In genomic region chr6:84222426-84222825, GRCh38 we compare ENCODE assay signal across 30 cellular contexts.
DNase-seq lines count a peak whose midpoint lies in the region; ATAC-seq, FAIRE-seq and TF ChIP-seq lines count a peak whose summit lies in the region.
"Had no signal": no experiment of that assay in that cellular context is flagged by ENCODE, and none has a peak within 500 bp of the region (broad histone marks: within the 10 kb centered on the region; RNA-seq: fewer than 3 reads in every experiment).

No MANE protein-coding gene starts in this region.

- ATAC-seq in HG02678 (IDR thresholded peaks at IDR 0.05; ENCODE audit: unreplicated experiment) = peak; percentile 49
- ATAC-seq in HG02870 (IDR thresholded peaks at IDR 0.05; ENCODE audit: unreplicated experiment) = no peak
- no peak for ATAC-seq in GM18868 (IDR thresholded peaks at IDR 0.05; ENCODE audit: unreplicated experiment)
- ATAC-seq: activated CD8-positive, alpha-beta memory T cell treated with anti-CD3 and anti-CD28 coated beads, Interleukin-2, amount 10 ng/mL, durations not matched to agents 7 days and 5 days; activated naive CD4-positive, alpha-beta T cell treated with anti-CD3 and anti-CD28 coated beads, Interleukin-2, amount 50 U/mL, for 72 hours; naive thymus-derived CD8-positive, alpha-beta T cell had no signal

- H4K20me1 ChIP-seq in Loucy (ENCODE audit: insufficient read depth, low read length, poor library complexity, severe bottlenecking) = no peaks in the 10 kb centered on the region

- no peak for TF ChIP-seq CTCF in Loucy (conservative IDR thresholded peaks at IDR 0.05; ENCODE audit: low read length)

- peaks cover 27% of the 10 kb centered on the region for H3K4me1 ChIP-seq in Loucy (ENCODE audit: insufficient read depth, low read length, poor library complexity, severe bottlenecking)

- no peaks in the 10 kb centered on the region for H3K79me2 ChIP-seq in Loucy (ENCODE audit: insufficient read depth, low read length)

- no peak overlapping the region for H3K4me3 ChIP-seq in Loucy (ENCODE audit: low read length, poor library complexity, severe bottlenecking)
- H3K4me3 ChIP-seq: dorsolateral prefrontal cortex, upper lobe of left lung had no signal

- no peaks in the 10 kb centered on the region for H3K9me3 ChIP-seq in Loucy (ENCODE audit: insufficient read depth, low read depth, low read length)
- H3K9me3 ChIP-seq: upper lobe of left lung had no signal

- H3K9me2 ChIP-seq in Loucy (replicated peaks; ENCODE audit: low read depth, low read length) = no peaks in the 10 kb centered on the region

- no peak overlapping the region for H2AFZ ChIP-seq in Loucy (ENCODE audit: low read length)

- H3K9ac ChIP-seq in Loucy (ENCODE audit: low read depth, low read length, poor library complexity, severe bottlenecking) = no peak overlapping the region

- H3K4me2 ChIP-seq in Loucy (ENCODE audit: low read depth, low read length, poor library complexity, severe bottlenecking) = peak overlapping the region; percentile 1

- FAIRE-seq in GM18507 (lab: Jason Lieb, UNC) (peak; percentile 45), GM19239 (lab: Jason Lieb, UNC) (peak; percentile 71)
- FAIRE-seq: A204.1, endothelial cell of umbilical vein, G401.6, keratinocyte had no signal

- no peaks in the 10 kb centered on the region for H3K36me3 ChIP-seq in Loucy (ENCODE audit: insufficient read depth, low read length)

- DNase-seq in GM18507 (ENCODE audit: extremely low spot score, insufficient read length, low read depth) (no peak), GM19239 (ENCODE audit: insufficient read length, low spot score) (no peak), DMS53 (lab: John Stamatoyannopoulos, UW) (no peak), DMS79 treated with DMSO at 0.1 percent for 48 hours (lab: John Stamatoyannopoulos, UW) (no peak)
- DNase-seq: activated CD4-positive, alpha-beta T cell treated with anti-CD3 and anti-CD28 coated beads for 48 hours; activated CD8-positive, alpha-beta memory T cell treated with anti-CD3 and anti-CD28 coated beads, Interleukin-2, amount 10 ng/mL, durations not matched to agents 7 days and 5 days; CD8-positive, alpha-beta memory T cell; central memory CD4-positive, alpha-beta T cell; DMS153; dorsolateral prefrontal cortex; glutamatergic neuron; H9; Kasumi-1; midbrain; naive thymus-derived CD8-positive, alpha-beta T cell; NCI-H1694 treated with DMSO at 0.1 percent for 48 hours; NCI-H2171 treated with DMSO at 0.1 percent for 48 hours; NCI-H524 treated with DMSO at 0.1 percent for 48 hours; stimulated activated CD8-positive, alpha-beta memory T cell treated with anti-CD3 and anti-CD28 coated beads, Interleukin-4, amount 100 ng/mL, for 48 hours; T-helper 2 cell; upper lobe of left lung had no signal

- no peaks in the 10 kb centered on the region for H3F3A ChIP-seq in Loucy (ENCODE audit: low read depth)

- no peaks in the 10 kb centered on the region for H3K27me3 ChIP-seq in Loucy (ENCODE audit: insufficient read depth, low read length, poor library complexity, severe bottlenecking)
- H3K27me3 ChIP-seq: dorsolateral prefrontal cortex, upper lobe of left lung had no signal
